In genomic region chr10:110324201-110324804, GRCh38 we compare ENCODE assay signal across 1 cellular context.
TF ChIP-seq lines count a peak whose summit lies in the region.

No MANE protein-coding gene starts in this region.

TF ChIP-seq in IMR-90, 13 proteins besides CTCF, POLR2A, EP300 and RAD21 (continued from another document):
- no peak for TF ChIP-seq CEBPB (IDR thresholded peaks at IDR 0.05; ENCODE audit: low read depth, low read length)
- no peak for TF ChIP-seq MAZ (IDR thresholded peaks at IDR 0.05; ENCODE audit: borderline replicate concordance, low read depth, low read length)
- no peak for TF ChIP-seq USF2 (IDR thresholded peaks at IDR 0.05; ENCODE audit: low read depth, low read length)
- TF ChIP-seq CHD1 (IDR thresholded peaks at IDR 0.05; ENCODE audit: low read depth, low read length): no peak
- TF ChIP-seq MXI1 (IDR thresholded peaks at IDR 0.05; ENCODE audit: borderline replicate concordance, low read depth, low read length): no peak
- no peak for TF ChIP-seq FOS (IDR thresholded peaks at IDR 0.05; ENCODE audit: low read depth, low read length)
TF ChIP-seq in IMR-90: peak in this region for 0.
